Comparison of ENCODE assay signal across 29 cellular contexts in genomic region chr9:108212179-108212578, GRCh38.
DNase-seq lines count a peak whose midpoint lies in the region; ATAC-seq and TF ChIP-seq lines count a peak whose summit lies in the region.
"Had no signal": no experiment of that assay in that cellular context is flagged by ENCODE, and none has a peak within 500 bp of the region (broad histone marks: within the 10 kb centered on the region; RNA-seq: fewer than 3 reads in every experiment).

No MANE protein-coding gene starts in this region.

- peak in 1 of 2 donors; percentile 26 for ATAC-seq in right cardiac atrium
- no peak for ATAC-seq in GM18505 (IDR thresholded peaks at IDR 0.05; ENCODE audit: unreplicated experiment)
- ATAC-seq in GM18858 (IDR thresholded peaks at IDR 0.05; ENCODE audit: unreplicated experiment), result no peak
- ATAC-seq: CD8-positive, alpha-beta T cell; heart left ventricle; stimulated activated naive CD8-positive, alpha-beta T cell treated with anti-CD3 and anti-CD28 coated beads, Interleukin-15, Interleukin-2, amounts not matched to agents 100 U/mL and 50 U/mL, for 24 hours had no signal

- no peak overlapping the region for H2AFZ ChIP-seq in hepatocyte

- H3K4me3 ChIP-seq in right cardiac atrium (ENCODE audit: low read length) (no peak overlapping the region), right atrium auricular region (no peak overlapping the region), hepatocyte (no peak overlapping the region)
- H3K4me3 ChIP-seq: heart left ventricle, prostate gland, thoracic aorta had no signal

- no peaks in the 10 kb centered on the region for H3K79me2 ChIP-seq in hepatocyte

- TF ChIP-seq CTCF in right atrium auricular region (IDR thresholded peaks at IDR 0.05), result no peak
- TF ChIP-seq CTCF in hepatocyte (IDR thresholded peaks at IDR 0.05; ENCODE audit: poor library complexity), result no peak

- H3K27ac ChIP-seq in right cardiac atrium (ENCODE audit: low read length), result no peak overlapping the region
- H3K27ac ChIP-seq in right atrium auricular region, result no peak overlapping the region
- no peak overlapping the region for H3K27ac ChIP-seq in hepatocyte
- H3K27ac ChIP-seq: heart left ventricle, HL-60, prostate gland, thoracic aorta, VCaP had no signal

- WGBS in right cardiac atrium, result 64% methylated on average over 3 of the region's 3 CpGs
- WGBS in hepatocyte (ENCODE audit: low lambda C conversion rate, missing lambda C conversion rate), result 93% methylated on average over 3 of the region's 3 CpGs

- no peak overlapping the region for H3K4me2 ChIP-seq in hepatocyte

- H3K9me2 ChIP-seq in hepatocyte (replicated peaks; ENCODE audit: insufficient read depth), result no peaks in the 10 kb centered on the region

- H3K27me3 ChIP-seq in right cardiac atrium (ENCODE audit: control insufficient read depth, insufficient read depth) (no peaks in the 10 kb centered on the region), right atrium auricular region (no peaks in the 10 kb centered on the region), hepatocyte (no peaks in the 10 kb centered on the region)
- H3K27me3 ChIP-seq: heart left ventricle had no signal

- DNase-seq in right cardiac atrium (peak in 2 of 3 donors; percentile 41 to 75), right atrium auricular region (ENCODE audit: low spot score) (no peak), dermis blood vessel endothelial cell (peak; percentile 23), iPS DF 19.7 (ENCODE audit: low read depth, low spot score) (peak; percentile 17), C1 segment of cervical spinal cord (lab: John Stamatoyannopoulos, UW) (no peak), hepatocyte (ENCODE audit: low spot score) (no peak)
- DNase-seq: activated CD4-positive, alpha-beta T cell treated with anti-CD3 and anti-CD28 coated beads for 48 hours; activated gamma-delta T cell; activated T-cell treated with anti-CD3 and anti-CD28 coated beads, Interleukin-2, amount 50 U/mL, for 24 hours; CD8-positive, alpha-beta T cell; central memory CD4-positive, alpha-beta T cell; DMS153; Karpas-422; MV-4-11; naive B cell; NCI-H1694; NCI-H2171; NCI-H526; SHP77 treated with DMSO at 0.1 percent for 48 hours; stimulated activated naive CD8-positive, alpha-beta T cell treated with anti-CD3 and anti-CD28 coated beads, Interleukin-15, Interleukin-2, amounts not matched to agents 100 U/mL and 50 U/mL, for 24 hours; SW 1271; T-helper 9 cell had no signal

- no peak for TF ChIP-seq POLR2A in GM18505 (IDR thresholded peaks at IDR 0.05; ENCODE audit: borderline replicate concordance, extremely low read depth, insufficient read depth, insufficient read length)

- H3K9me3 ChIP-seq in right cardiac atrium (ENCODE audit: control insufficient read depth, low read length) (no peaks in the 10 kb centered on the region), right atrium auricular region (no peaks in the 10 kb centered on the region), hepatocyte (ENCODE audit: low read depth) (no peaks in the 10 kb centered on the region)
- H3K9me3 ChIP-seq: heart left ventricle, prostate gland, thoracic aorta had no signal

- H3K36me3 ChIP-seq in right atrium auricular region, result no peaks in the 10 kb centered on the region
- no peaks in the 10 kb centered on the region for H3K36me3 ChIP-seq in hepatocyte (replicated peaks; ENCODE audit: insufficient read depth, low read depth)
- H3K36me3 ChIP-seq: heart left ventricle, prostate gland, thoracic aorta had no signal

- H4K20me1 ChIP-seq in hepatocyte (ENCODE audit: insufficient read depth, poor library complexity, severe bottlenecking), result no peaks in the 10 kb centered on the region

- intact Hi-C loops in right cardiac atrium (cut with DNase I), result no loop called here

- H3K4me1 ChIP-seq in right cardiac atrium (ENCODE audit: control insufficient read depth, insufficient read depth, low read length) (no peaks in the 10 kb centered on the region), right atrium auricular region (no peaks in the 10 kb centered on the region), hepatocyte (ENCODE audit: insufficient read depth) (peaks cover 5% of the 10 kb centered on the region)
- H3K4me1 ChIP-seq: heart left ventricle, prostate gland had no signal

Comparison
In these comparisons a context has a peak if more than half of its experiments do, and no peak if none do; other contexts are left out.
1. DNase-seq: peak in right cardiac atrium (2 of 3), dermis blood vessel endothelial cell (single experiment) and iPS DF 19.7 (single experiment); none in right atrium auricular region (single experiment), C1 segment of cervical spinal cord (0 of 14) and hepatocyte (single experiment).